1 cellular context compared by ENCODE assay signal in the genomic region with DNA sequence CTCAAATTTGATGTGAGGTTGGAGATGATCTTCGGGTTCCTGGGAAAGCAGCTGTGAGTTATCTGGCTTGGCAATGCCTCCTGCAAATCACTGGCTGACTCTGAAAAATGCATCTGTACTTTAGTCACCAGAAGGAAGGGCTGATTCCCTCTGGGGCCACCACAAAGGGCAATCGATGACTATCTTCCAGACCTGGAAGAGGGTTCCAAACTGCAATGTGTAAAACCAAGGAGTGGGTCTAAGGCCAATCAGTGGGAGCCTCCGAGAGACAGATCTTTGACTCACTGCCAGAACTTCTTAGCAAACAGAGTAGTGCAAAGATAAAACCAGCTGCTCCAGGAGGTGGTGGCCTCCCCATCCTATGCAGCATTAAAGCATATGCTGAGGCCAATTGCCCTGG.
TF ChIP-seq lines count a peak whose summit lies in the region.

No MANE protein-coding gene starts in this region.

TF ChIP-seq in IMR-90, 13 proteins besides CTCF, POLR2A, EP300 and RAD21:
- TF ChIP-seq BHLHE40 (IDR thresholded peaks at IDR 0.05; ENCODE audit: low read depth, low read length): no peak
- TF ChIP-seq MAZ (IDR thresholded peaks at IDR 0.05; ENCODE audit: borderline replicate concordance, low read depth, low read length): no peak
- no peak for TF ChIP-seq CHD1 (IDR thresholded peaks at IDR 0.05; ENCODE audit: low read depth, low read length)
- TF ChIP-seq RCOR1 (IDR thresholded peaks at IDR 0.05; ENCODE audit: insufficient replicate concordance, low read length): no peak
- no peak for TF ChIP-seq MXI1 (IDR thresholded peaks at IDR 0.05; ENCODE audit: borderline replicate concordance, low read depth, low read length)
- TF ChIP-seq MAFK (IDR thresholded peaks at IDR 0.05; ENCODE audit: low read depth, low read length): no peak
